ENCODE assay signal across 17 cellular contexts in the genomic region with DNA sequence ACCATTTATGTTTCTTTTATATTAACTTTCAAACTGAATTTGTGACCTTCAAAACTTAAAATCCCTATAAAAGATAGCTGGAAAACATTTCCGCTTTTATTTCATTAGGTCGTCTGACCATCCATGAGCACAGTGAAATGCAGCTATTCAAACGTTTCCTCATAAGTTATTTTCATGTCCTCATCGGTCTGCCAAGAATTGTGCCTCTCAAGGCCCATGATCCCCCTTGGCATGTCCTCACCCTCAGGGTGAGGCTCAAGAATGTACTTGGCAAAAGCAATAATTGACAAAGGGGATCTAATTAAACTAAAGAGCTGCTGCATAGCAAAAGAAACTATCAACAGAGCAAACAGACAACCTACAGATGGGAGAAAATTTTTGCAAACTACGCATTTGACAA. TPM values are rescaled to one million over a fixed set of nuclear protein-coding genes. Genes with fewer than 3 reads are reported as not detected.
DNase-seq lines count a peak whose midpoint lies in the region; ATAC-seq and TF ChIP-seq lines count a peak whose summit lies in the region.
"Had no signal": no experiment of that assay in that cellular context is flagged by ENCODE, and none has a peak within 500 bp of the region (broad histone marks: within the 10 kb centered on the region; RNA-seq: fewer than 3 reads in every experiment).

No MANE protein-coding gene starts in this region.

- H3K4me3 Mint-ChIP-seq in activated CD8-positive, alpha-beta memory T cell treated with anti-CD3 and anti-CD28 coated beads, Interleukin-2, amount 10 ng/mL, durations not matched to agents 7 days and 5 days, result no peak overlapping the region
- H3K4me3 Mint-ChIP-seq in activated T-helper 1 cell treated with anti-CD3 and anti-CD28 coated beads, Interleukin-12 subunit alpha, Interleukin-12 subunit beta, Interleukin-2, Interleukin-4 antibody, amounts not matched to agents 30 ng/mL and 10 ng/mL and 1 ng/mL, durations not matched to agents 14 hours and 24 hours and 36 hours, result no peak overlapping the region

- H3K9me3 ChIP-seq in left lung (peaks cover 0 to 5% of the 10 kb centered on the region in 2 donors), sigmoid colon (no peaks in the 10 kb centered on the region)
- H3K9me3 ChIP-seq: HAP-1 had no signal

- TF ChIP-seq EP300 in sigmoid colon (IDR thresholded peaks at IDR 0.05), result no peak

- TF ChIP-seq CTCF in left lung (IDR thresholded peaks at IDR 0.05) (no peak), sigmoid colon (IDR thresholded peaks at IDR 0.05) (no peak)

- peaks cover 4% of the 10 kb centered on the region for H3K9me3 Mint-ChIP-seq in activated CD8-positive, alpha-beta memory T cell treated with anti-CD3 and anti-CD28 coated beads, Interleukin-2, amount 10 ng/mL, durations not matched to agents 7 days and 5 days (ENCODE audit: low read depth)
- H3K9me3 Mint-ChIP-seq in activated T-helper 1 cell treated with anti-CD3 and anti-CD28 coated beads, Interleukin-12 subunit alpha, Interleukin-12 subunit beta, Interleukin-2, Interleukin-4 antibody, amounts not matched to agents 30 ng/mL and 10 ng/mL and 1 ng/mL, durations not matched to agents 14 hours and 24 hours and 36 hours, result peaks cover 11% of the 10 kb centered on the region

- H3K27me3 ChIP-seq in left lung (no peaks in the 10 kb centered on the region), sigmoid colon (no peaks in the 10 kb centered on the region)
- H3K27me3 ChIP-seq: BLaER1 treated with 17β-estradiol and CSF1 and Interleukin-3, amounts not matched to agents 10 nM and 100 nM had no signal

- 43 to 72% methylated on average over 5 of the region's 5 CpGs for WGBS in sigmoid colon, 2 donors

- intact Hi-C loops in left lung (cut with DNase I), result no loop called here
- intact Hi-C loops in sigmoid colon (cut with DNase I), result no loop called here
- intact Hi-C loops in activated T-helper 1 cell treated with anti-CD3 and anti-CD28 coated beads, Interleukin-12 subunit alpha, Interleukin-12 subunit beta, Interleukin-2, Interleukin-4 antibody, amounts not matched to agents 30 ng/mL and 10 ng/mL and 1 ng/mL, durations not matched to agents 14 hours and 24 hours and 36 hours (cut with micrococcal nuclease), result no loop called here

- peaks cover 4 to 76% of the 10 kb centered on the region in 2 donors for H3K36me3 ChIP-seq in left lung
- peaks cover 4 to 65% (median 20%) of the 10 kb centered on the region in 4 donors for H3K36me3 ChIP-seq in sigmoid colon

- CTCF ChIA-PET in activated CD8-positive, alpha-beta memory T cell treated with anti-CD3 and anti-CD28 coated beads, Interleukin-2, amount 10 ng/mL, durations not matched to agents 7 days and 5 days (lab: Charles Lee), result no interaction called here

- DNase-seq in activated CD8-positive, alpha-beta memory T cell treated with anti-CD3 and anti-CD28 coated beads, Interleukin-2, amount 50 U/mL, for 48 hours, result peak; percentile 22
- DNase-seq in activated CD8-positive, alpha-beta memory T cell treated with anti-CD3 and anti-CD28 coated beads, Interleukin-2, amount 10 ng/mL, durations not matched to agents 7 days and 5 days, result no peak
- DNase-seq in left lung (peak in 1 of 2 donors; percentile 28), sigmoid colon (peak; percentile 12), medulla oblongata (ENCODE audit: extremely low spot score) (no peak), H4 (ENCODE audit: low spot score) (no peak)
- DNase-seq in activated T-helper 1 cell treated with anti-CD3 and anti-CD28 coated beads, Interleukin-12 subunit alpha, Interleukin-12 subunit beta, Interleukin-2, Interleukin-4 antibody, amounts not matched to agents 30 ng/mL and 10 ng/mL and 1 ng/mL, durations not matched to agents 14 hours and 24 hours and 36 hours (ENCODE audit: low spot score), result no peak
- DNase-seq: NCI-H1417 treated with DMSO at 0.1 percent for 48 hours, NCI-H2029 treated with DMSO at 0.1 percent for 48 hours, NCI-H510A treated with DMSO at 0.1 percent for 48 hours had no signal

- ATAC-seq in activated CD8-positive, alpha-beta memory T cell treated with anti-CD3 and anti-CD28 coated beads, Interleukin-2, amount 10 ng/mL, durations not matched to agents 7 days and 5 days, result no peak
- ATAC-seq in left lung (peak; percentile 60), HG03469 (IDR thresholded peaks at IDR 0.05; ENCODE audit: unreplicated experiment) (no peak)
- ATAC-seq: Panc1, Right ventricle myocardium inferior had no signal

- H3K27ac Mint-ChIP-seq in activated CD8-positive, alpha-beta memory T cell treated with anti-CD3 and anti-CD28 coated beads, Interleukin-2, amount 10 ng/mL, durations not matched to agents 7 days and 5 days, result no peak overlapping the region
- H3K27ac Mint-ChIP-seq in activated T-helper 1 cell treated with anti-CD3 and anti-CD28 coated beads, Interleukin-12 subunit alpha, Interleukin-12 subunit beta, Interleukin-2, Interleukin-4 antibody, amounts not matched to agents 30 ng/mL and 10 ng/mL and 1 ng/mL, durations not matched to agents 14 hours and 24 hours and 36 hours, result no peak overlapping the region

- TF ChIP-seq POLR2A in sigmoid colon (IDR thresholded peaks at IDR 0.05), result no peak

- no peak overlapping the region for H3K4me3 ChIP-seq in left lung
- no peak overlapping the region for H3K4me3 ChIP-seq in sigmoid colon
- H3K4me3 ChIP-seq: BLaER1 treated with 17β-estradiol and CSF1 and Interleukin-3, amounts not matched to agents 10 nM and 100 nM; HAP-1 had no signal

- H3K36me3 Mint-ChIP-seq in activated CD8-positive, alpha-beta memory T cell treated with anti-CD3 and anti-CD28 coated beads, Interleukin-2, amount 10 ng/mL, durations not matched to agents 7 days and 5 days, result peaks cover 54% of the 10 kb centered on the region
- peaks cover 54% of the 10 kb centered on the region for H3K36me3 Mint-ChIP-seq in activated T-helper 1 cell treated with anti-CD3 and anti-CD28 coated beads, Interleukin-12 subunit alpha, Interleukin-12 subunit beta, Interleukin-2, Interleukin-4 antibody, amounts not matched to agents 30 ng/mL and 10 ng/mL and 1 ng/mL, durations not matched to agents 14 hours and 24 hours and 36 hours (ENCODE audit: low read depth)

- peaks cover 5% of the 10 kb centered on the region for H3K4me1 Mint-ChIP-seq in activated CD8-positive, alpha-beta memory T cell treated with anti-CD3 and anti-CD28 coated beads, Interleukin-2, amount 10 ng/mL, durations not matched to agents 7 days and 5 days
- peaks cover 3% of the 10 kb centered on the region for H3K4me1 Mint-ChIP-seq in activated T-helper 1 cell treated with anti-CD3 and anti-CD28 coated beads, Interleukin-12 subunit alpha, Interleukin-12 subunit beta, Interleukin-2, Interleukin-4 antibody, amounts not matched to agents 30 ng/mL and 10 ng/mL and 1 ng/mL, durations not matched to agents 14 hours and 24 hours and 36 hours (ENCODE audit: low read depth)

- no peaks in the 10 kb centered on the region for H3K27me3 Mint-ChIP-seq in activated CD8-positive, alpha-beta memory T cell treated with anti-CD3 and anti-CD28 coated beads, Interleukin-2, amount 10 ng/mL, durations not matched to agents 7 days and 5 days
- no peaks in the 10 kb centered on the region for H3K27me3 Mint-ChIP-seq in activated T-helper 1 cell treated with anti-CD3 and anti-CD28 coated beads, Interleukin-12 subunit alpha, Interleukin-12 subunit beta, Interleukin-2, Interleukin-4 antibody, amounts not matched to agents 30 ng/mL and 10 ng/mL and 1 ng/mL, durations not matched to agents 14 hours and 24 hours and 36 hours (ENCODE audit: insufficient read depth)

- H3K27ac ChIP-seq in left lung, result no peak overlapping the region
- peak overlapping the region in 1 of 4 donors; percentile 42 for H3K27ac ChIP-seq in sigmoid colon
- H3K27ac ChIP-seq: 22Rv1; BLaER1 treated with 17β-estradiol and CSF1 and Interleukin-3, amounts not matched to agents 10 nM and 100 nM had no signal

- peaks cover 3 to 4% of the 10 kb centered on the region in 2 donors for H3K4me1 ChIP-seq in left lung
- peaks cover 0 to 6% (median 1%) of the 10 kb centered on the region in 4 donors for H3K4me1 ChIP-seq in sigmoid colon
- H3K4me1 ChIP-seq: HAP-1 had no signal

RNA-seq across cellular contexts. Expression of gene SLC66A2, which starts 12.4 kb away (rescaled TPM):
- total RNA-seq in activated CD8-positive, alpha-beta memory T cell treated with anti-CD3 and anti-CD28 coated beads, Interleukin-2, amount 10 ng/mL, durations not matched to agents 7 days and 5 days, result 10 to 100 TPM; 23.4 TPM
- total RNA-seq in left lung (10 to 100 TPM; 44.8 to 69.8 TPM), sigmoid colon (10 to 100 TPM; 27.3 to 33.2 (median 32.0) TPM)
- polyA plus RNA-seq in sigmoid colon, result 10 to 100 TPM; 36.0 to 59.4 (median 49.2) TPM
- 17.4 and 25.6 TPM in 2 replicates for total RNA-seq in H4 (2014; rRNA removed; shearing (Covaris generic))
- 49.2 and 54.6 TPM in 2 replicates for total RNA-seq in activated T-helper 1 cell treated with anti-CD3 and anti-CD28 coated beads, Interleukin-12 subunit alpha, Interleukin-12 subunit beta, Interleukin-2, Interleukin-4 antibody, amounts not matched to agents 30 ng/mL and 10 ng/mL and 1 ng/mL, durations not matched to agents 14 hours and 24 hours and 36 hours

RNA-seq across cellular contexts. Expression of gene HSBP1L1, which starts 25.3 kb away (rescaled TPM):
- total RNA-seq in activated CD8-positive, alpha-beta memory T cell treated with anti-CD3 and anti-CD28 coated beads, Interleukin-2, amount 10 ng/mL, durations not matched to agents 7 days and 5 days, result 1 to 10 TPM; 1.1 to 5.0 TPM
- total RNA-seq in left lung, result 10 to 100 TPM; 23.1 to 38.5 TPM
- 10 to 100 TPM; 15.8 to 21.0 (median 19.3) TPM for total RNA-seq in sigmoid colon
- 10 to 100 TPM; 37.9 to 86.5 (median 51.1) TPM for polyA plus RNA-seq in sigmoid colon
- total RNA-seq in H4 (2014; rRNA removed; shearing (Covaris generic)), result 16.9 and 26.2 TPM in 2 replicates
- total RNA-seq in activated T-helper 1 cell treated with anti-CD3 and anti-CD28 coated beads, Interleukin-12 subunit alpha, Interleukin-12 subunit beta, Interleukin-2, Interleukin-4 antibody, amounts not matched to agents 30 ng/mL and 10 ng/mL and 1 ng/mL, durations not matched to agents 14 hours and 24 hours and 36 hours, result 9.0 and 10.0 TPM in 2 replicates
- total RNA-seq: LHCN-M2 had no signal

RNA-seq across cellular contexts. Expression of gene TXNL4A, which starts 49.3 kb away (rescaled TPM):
- 100 to 1,000 TPM; 140 to 151 TPM for total RNA-seq in activated CD8-positive, alpha-beta memory T cell treated with anti-CD3 and anti-CD28 coated beads, Interleukin-2, amount 10 ng/mL, durations not matched to agents 7 days and 5 days
- 100 to 1,000 TPM in 1 of 2 donors, 10 to 100 TPM in 1; 82.7 to 106 TPM for total RNA-seq in left lung
- 10 to 100 TPM; 16.9 to 32.9 (median 27.1) TPM for total RNA-seq in sigmoid colon
- 10 to 100 TPM; 72.9 to 85.3 (median 85.3) TPM for polyA plus RNA-seq in sigmoid colon
- total RNA-seq in H4 (2014; rRNA removed; shearing (Covaris generic)), result 144 and 146 TPM in 2 replicates
- 190 and 198 TPM in 2 replicates for total RNA-seq in activated T-helper 1 cell treated with anti-CD3 and anti-CD28 coated beads, Interleukin-12 subunit alpha, Interleukin-12 subunit beta, Interleukin-2, Interleukin-4 antibody, amounts not matched to agents 30 ng/mL and 10 ng/mL and 1 ng/mL, durations not matched to agents 14 hours and 24 hours and 36 hours

Comparison
In these comparisons a context has a peak if more than half of its experiments do, and no peak if none do; other contexts are left out.
1. DNase-seq: peak in activated CD8-positive, alpha-beta memory T cell treated with anti-CD3 and anti-CD28 coated beads, Interleukin-2, amount 50 U/mL, for 48 hours (single experiment) and sigmoid colon (single experiment); none in activated CD8-positive, alpha-beta memory T cell treated with anti-CD3 and anti-CD28 coated beads, Interleukin-2, amount 10 ng/mL, durations not matched to agents 7 days and 5 days (single experiment), medulla oblongata (single experiment), H4 (single experiment) and activated T-helper 1 cell treated with anti-CD3 and anti-CD28 coated beads, Interleukin-12 subunit alpha, Interleukin-12 subunit beta, Interleukin-2, Interleukin-4 antibody, amounts not matched to agents 30 ng/mL and 10 ng/mL and 1 ng/mL, durations not matched to agents 14 hours and 24 hours and 36 hours (single experiment).